7 cellular contexts compared by ENCODE assay signal in genomic region chr3:87607234-87607633, GRCh38.
"Had no signal": no experiment of that assay in that cellular context is flagged by ENCODE, and none has a peak within 500 bp of the region (broad histone marks: within the 10 kb centered on the region; RNA-seq: fewer than 3 reads in every experiment).

No MANE protein-coding gene starts in this region.

- DNase-seq: IMR-90, KBM-7, KG1 had no signal

- H3K27ac ChIP-seq: HL-60 had no signal

- FAIRE-seq: HepG2, HTR-8/SVneo, K562 had no signal

- H3K4me3 ChIP-seq: K562 had no signal
